Comparison of ENCODE assay signal across 1 cellular context in genomic region chr15:56464893-56465520, GRCh38.
TF ChIP-seq lines count a peak whose summit lies in the region.

MNS1 (minus strand) TSS chr15:56465137; CDS start chr15:56464972, 165 bp downstream.

TF ChIP-seq in K562, 482 proteins besides CTCF, POLR2A, EP300 and RAD21 (continued from another document and continues in another):
- TF ChIP-seq NR4A1 (CRISPR knock-in tag; IDR thresholded peaks at IDR 0.05) (no peak), NR4A1 (tag; IDR thresholded peaks at IDR 0.05) (no peak), ZNF23 (CRISPR knock-in tag; IDR thresholded peaks at IDR 0.05) (no peak), SIN3A (IDR thresholded peaks at IDR 0.05; ENCODE audit: borderline replicate concordance in 2 of 2, control insufficient read depth in 1 of 2, low read depth in 2 of 2, low read length in 2 of 2) (no peak), ZNF589 (CRISPR knock-in tag; IDR thresholded peaks at IDR 0.05; ENCODE audit: low read depth) (no peak), FOXJ2 (tag; IDR thresholded peaks at IDR 0.05) (peak; percentile 99), SMC3 (conservative IDR thresholded peaks at IDR 0.05; ENCODE audit: insufficient read depth, low read depth, low read length) (no peak), AFF1 (IDR thresholded peaks at IDR 0.05; ENCODE audit: low read depth in 1 of 2, partially characterized antibody in 2 of 2) (no peak), ZNF518B (CRISPR knock-in tag; IDR thresholded peaks at IDR 0.05) (no peak), ZNF263 (CRISPR knock-in tag; IDR thresholded peaks at IDR 0.05; ENCODE audit: borderline replicate concordance) (no peak; the same call in 1 of the 2 replicates), KDM4B (IDR thresholded peaks at IDR 0.05; ENCODE audit: borderline replicate concordance in 2 of 2, low read depth in 1 of 2) (no peak), POU5F1 (IDR thresholded peaks at IDR 0.05; ENCODE audit: borderline replicate concordance, low read depth, low read length, partially characterized antibody) (no peak), ZNF57 (CRISPR knock-in tag; IDR thresholded peaks at IDR 0.05) (no peak), IRF2 (CRISPR knock-in tag; IDR thresholded peaks at IDR 0.05) (no peak), MTA2 (IDR thresholded peaks at IDR 0.05; ENCODE audit: low read depth) (no peak), KLF13 (tag; IDR thresholded peaks at IDR 0.05; ENCODE audit: borderline replicate concordance, low read depth) (no peak), NFATC3 (IDR thresholded peaks at IDR 0.05) (no peak), DIDO1 (tag; IDR thresholded peaks at IDR 0.05; ENCODE audit: low read depth) (no peak), BHLHE40 (IDR thresholded peaks at IDR 0.05; ENCODE audit: low read length) (no peak), TAL1 (IDR thresholded peaks at IDR 0.05) (no peak), RNF2 (IDR thresholded peaks at IDR 0.05) (no peak), CC2D1A (IDR thresholded peaks at IDR 0.05) (0 out of 2 replicates have a peak, but pooled peaks have one; percentile 36), ELF4 (CRISPR knock-in tag; IDR thresholded peaks at IDR 0.05) (no peak), ZNF318 (IDR thresholded peaks at IDR 0.05; ENCODE audit: borderline replicate concordance in 1 of 2, low read depth in 1 of 2) (no peak), NCOA4 (IDR thresholded peaks at IDR 0.05; ENCODE audit: partially characterized antibody) (no peak), ZNF75A (CRISPR knock-in tag; IDR thresholded peaks at IDR 0.05) (no peak), NFRKB (IDR thresholded peaks at IDR 0.05; ENCODE audit: low read depth) (no peak), TARDBP (IDR thresholded peaks at IDR 0.05) (no peak), BRD9 (IDR thresholded peaks at IDR 0.05; ENCODE audit: low read depth, partially characterized antibody) (no peak), GABPB1 (CRISPR knock-in tag; IDR thresholded peaks at IDR 0.05) (peak; percentile 53), ZNF41 (CRISPR knock-in tag; conservative IDR thresholded peaks at IDR 0.05) (no peak), ZNF140 (CRISPR knock-in tag; IDR thresholded peaks at IDR 0.05) (no peak), PHTF2 (CRISPR knock-in tag; IDR thresholded peaks at IDR 0.05) (no peak), ZNF184 (CRISPR knock-in tag; IDR thresholded peaks at IDR 0.05) (no peak), NEUROD1 (IDR thresholded peaks at IDR 0.05; ENCODE audit: borderline replicate concordance, low read depth, low read length, partially characterized antibody) (peak; percentile 65), DACH1 (IDR thresholded peaks at IDR 0.05; ENCODE audit: partially characterized antibody) (no peak), ZBTB1 (CRISPR knock-in tag; IDR thresholded peaks at IDR 0.05; ENCODE audit: borderline replicate concordance, low read depth) (peak; percentile 32; the same call in 1 of the 2 replicates), ZNF780A (CRISPR knock-in tag; IDR thresholded peaks at IDR 0.05) (no peak), TCF7L2 (IDR thresholded peaks at IDR 0.05; ENCODE audit: low read depth, low read length) (no peak), ESRRA (IDR thresholded peaks at IDR 0.05; ENCODE audit: borderline replicate concordance, low read depth) (no peak; the same call in 1 of the 2 replicates), SREBF1 (IDR thresholded peaks at IDR 0.05; ENCODE audit: borderline replicate concordance, low read depth, low read length) (no peak), PTTG1 (tag; IDR thresholded peaks at IDR 0.05; ENCODE audit: low read depth) (no peak), ERF (CRISPR knock-in tag; IDR thresholded peaks at IDR 0.05) (no peak), ZNF212 (CRISPR knock-in tag; IDR thresholded peaks at IDR 0.05) (no peak), SREBF2 (CRISPR knock-in tag; IDR thresholded peaks at IDR 0.05) (no peak), ZNF79 (CRISPR knock-in tag; IDR thresholded peaks at IDR 0.05; ENCODE audit: low read depth) (no peak), ZNF277 (CRISPR knock-in tag; IDR thresholded peaks at IDR 0.05; ENCODE audit: borderline replicate concordance) (no peak), ELF1 (tag; IDR thresholded peaks at IDR 0.05) (no peak), TRIM28 (IDR thresholded peaks at IDR 0.05) (no peak), ZNF316 (IDR thresholded peaks at IDR 0.05) (peak; percentile 37), ZNF785 (CRISPR knock-in tag; IDR thresholded peaks at IDR 0.05) (no peak), USF1 (CRISPR knock-in tag; IDR thresholded peaks at IDR 0.05) (no peak), TCFL5 (CRISPR knock-in tag; conservative IDR thresholded peaks at IDR 0.05) (no peak), BRF1 (IDR thresholded peaks at IDR 0.05; ENCODE audit: borderline replicate concordance, extremely low read depth, insufficient read length) (no peak), CBX8 (IDR thresholded peaks at IDR 0.05; ENCODE audit: borderline replicate concordance, extremely low read depth, low read depth, low read length, poor library complexity, severe bottlenecking) (no peak), ZNF717 (CRISPR knock-in tag; IDR thresholded peaks at IDR 0.05) (no peak), BCL6 (CRISPR knock-in tag; IDR thresholded peaks at IDR 0.05) (no peak), ZFX (CRISPR knock-in tag; IDR thresholded peaks at IDR 0.05) (peak; percentile 48), IFI16 (CRISPR knock-in tag; IDR thresholded peaks at IDR 0.05) (no peak)
